In the genomic region with DNA sequence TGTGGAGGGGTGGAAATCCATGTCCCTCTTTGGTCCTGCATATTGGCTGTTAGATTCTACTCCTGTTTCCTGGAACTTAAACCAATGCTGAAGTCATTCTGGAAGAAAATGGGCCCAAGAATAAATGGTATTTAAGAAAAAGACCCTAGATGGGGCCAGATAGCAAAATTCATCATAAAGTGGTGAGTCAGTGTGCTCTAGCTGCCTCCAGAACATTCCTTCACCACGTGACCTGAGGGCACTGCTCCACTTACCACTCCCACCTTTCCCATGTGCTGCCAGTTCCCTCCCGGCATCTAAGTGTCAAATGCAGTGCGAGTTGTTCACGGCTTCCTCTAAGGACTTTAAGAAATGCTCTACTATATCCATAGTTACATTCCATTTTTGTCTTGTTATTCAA, we compare ENCODE assay signal across 10 cellular contexts. TPM values are rescaled to one million over a fixed set of nuclear protein-coding genes. Genes with fewer than 3 reads are reported as not detected.
A peak's percentile ranks its signal among the peaks of the same experiment; 100 is the strongest.
DNase-seq lines count a peak whose midpoint lies in the region; ATAC-seq lines count a peak whose summit lies in the region.
"Had no signal": no experiment of that assay in that cellular context is flagged by ENCODE, and none has a peak within 500 bp of the region (broad histone marks: within the 10 kb centered on the region; RNA-seq: fewer than 3 reads in every experiment).

No MANE protein-coding gene starts in this region.

- no peak for ATAC-seq in stimulated activated naive B cell treated with anti-CD40 and anti-IgM and Interleukin-4, amounts not matched to agents 10 μg/mL and 1 μg/mL and 100 μg/mL, for 72 hours (replicated peaks)
- no peak for ATAC-seq in GM18873 (IDR thresholded peaks at IDR 0.05; ENCODE audit: low FRiP score, unreplicated experiment)

- H3K4me3 Mint-ChIP-seq in activated naive CD4-positive, alpha-beta T cell treated with anti-CD3 and anti-CD28 coated beads, Interleukin-2, amount 10 ng/mL, durations not matched to agents 7 days and 5 days = no peak overlapping the region
- H3K4me3 Mint-ChIP-seq in activated CD4-positive, alpha-beta memory T cell treated with anti-CD3 and anti-CD28 coated beads for 36 hours = no peak overlapping the region
- peak overlapping the region in 1 of 2 donors; percentile 33 for H3K4me3 Mint-ChIP-seq in stimulated activated naive B cell treated with anti-CD40 and anti-IgM and Interleukin-4, amounts not matched to agents 10 μg/mL and 1 μg/mL and 100 μg/mL, for 72 hours

- intact Hi-C loops in activated CD4-positive, alpha-beta memory T cell treated with anti-CD3 and anti-CD28 coated beads for 36 hours (cut with micrococcal nuclease) = no loop called here

- DNase-seq in activated naive CD4-positive, alpha-beta T cell treated with anti-CD3 and anti-CD28 coated beads, Interleukin-2, amount 10 ng/mL, durations not matched to agents 7 days and 5 days = no peak
- DNase-seq in activated naive CD4-positive, alpha-beta T cell (lab: John Stamatoyannopoulos, UW) = no peak
- no peak for DNase-seq in activated CD4-positive, alpha-beta memory T cell treated with anti-CD3 and anti-CD28 coated beads for 36 hours
- peak; percentile 65 for DNase-seq in fibroblast of peridontal ligament (ENCODE audit: extremely low read depth)
- no peak for DNase-seq in stimulated activated naive B cell treated with anti-CD40 and anti-IgM and Interleukin-4, amounts not matched to agents 10 μg/mL and 1 μg/mL and 100 μg/mL, for 72 hours
- DNase-seq in mucosa of gallbladder (ENCODE audit: low spot score) = no peak
- DNase-seq in nucleus accumbens (lab: John Stamatoyannopoulos, UW) = no peak
- DNase-seq: amniotic stem cell, NCI-H1417 had no signal

- H3K36me3 Mint-ChIP-seq in activated naive CD4-positive, alpha-beta T cell treated with anti-CD3 and anti-CD28 coated beads, Interleukin-2, amount 10 ng/mL, durations not matched to agents 7 days and 5 days = peaks cover 59% of the 10 kb centered on the region
- H3K36me3 Mint-ChIP-seq in activated CD4-positive, alpha-beta memory T cell treated with anti-CD3 and anti-CD28 coated beads for 36 hours = peaks cover 46% of the 10 kb centered on the region
- peaks cover 52 to 67% of the 10 kb centered on the region in 2 donors for H3K36me3 Mint-ChIP-seq in stimulated activated naive B cell treated with anti-CD40 and anti-IgM and Interleukin-4, amounts not matched to agents 10 μg/mL and 1 μg/mL and 100 μg/mL, for 72 hours

- H3K9me3 Mint-ChIP-seq in activated naive CD4-positive, alpha-beta T cell treated with anti-CD3 and anti-CD28 coated beads, Interleukin-2, amount 10 ng/mL, durations not matched to agents 7 days and 5 days = no peaks in the 10 kb centered on the region
- no peaks in the 10 kb centered on the region for H3K9me3 Mint-ChIP-seq in activated CD4-positive, alpha-beta memory T cell treated with anti-CD3 and anti-CD28 coated beads for 36 hours
- H3K9me3 Mint-ChIP-seq in stimulated activated naive B cell treated with anti-CD40 and anti-IgM and Interleukin-4, amounts not matched to agents 10 μg/mL and 1 μg/mL and 100 μg/mL, for 72 hours = no peaks in the 10 kb centered on the region

- no peaks in the 10 kb centered on the region for H3K27me3 Mint-ChIP-seq in activated naive CD4-positive, alpha-beta T cell treated with anti-CD3 and anti-CD28 coated beads, Interleukin-2, amount 10 ng/mL, durations not matched to agents 7 days and 5 days
- no peaks in the 10 kb centered on the region for H3K27me3 Mint-ChIP-seq in activated CD4-positive, alpha-beta memory T cell treated with anti-CD3 and anti-CD28 coated beads for 36 hours
- H3K27me3 Mint-ChIP-seq in stimulated activated naive B cell treated with anti-CD40 and anti-IgM and Interleukin-4, amounts not matched to agents 10 μg/mL and 1 μg/mL and 100 μg/mL, for 72 hours = no peaks in the 10 kb centered on the region

- H3K27ac Mint-ChIP-seq in activated naive CD4-positive, alpha-beta T cell treated with anti-CD3 and anti-CD28 coated beads, Interleukin-2, amount 10 ng/mL, durations not matched to agents 7 days and 5 days = peak overlapping the region; percentile 73
- peak overlapping the region; percentile 82 for H3K27ac Mint-ChIP-seq in activated CD4-positive, alpha-beta memory T cell treated with anti-CD3 and anti-CD28 coated beads for 36 hours
- peak overlapping the region; percentile 91 for H3K27ac Mint-ChIP-seq in stimulated activated naive B cell treated with anti-CD40 and anti-IgM and Interleukin-4, amounts not matched to agents 10 μg/mL and 1 μg/mL and 100 μg/mL, for 72 hours

- peaks cover 51% of the 10 kb centered on the region for H3K4me1 Mint-ChIP-seq in activated naive CD4-positive, alpha-beta T cell treated with anti-CD3 and anti-CD28 coated beads, Interleukin-2, amount 10 ng/mL, durations not matched to agents 7 days and 5 days
- peaks cover 19% of the 10 kb centered on the region for H3K4me1 Mint-ChIP-seq in activated CD4-positive, alpha-beta memory T cell treated with anti-CD3 and anti-CD28 coated beads for 36 hours (ENCODE audit: low read depth)
- peaks cover 21 to 23% of the 10 kb centered on the region in 2 donors for H3K4me1 Mint-ChIP-seq in stimulated activated naive B cell treated with anti-CD40 and anti-IgM and Interleukin-4, amounts not matched to agents 10 μg/mL and 1 μg/mL and 100 μg/mL, for 72 hours

- POLR2A ChIA-PET in activated CD4-positive, alpha-beta memory T cell treated with anti-CD3 and anti-CD28 coated beads for 36 hours (lab: Charles Lee) = interaction anchor here (1.5 kb wide), 1 partner anchor 31 kb away, joined by 3 read pairs; a partner anchor contains a TSS

- CTCF ChIA-PET in activated naive CD4-positive, alpha-beta T cell treated with anti-CD3 and anti-CD28 coated beads, Interleukin-2, amount 10 ng/mL, durations not matched to agents 7 days and 5 days (lab: Charles Lee) = interaction anchor here (0.6 to 6.2 kb wide), 10 partner anchors 8 to 490 kb away, joined by 3 to 60 read pairs (median 4); no protein-coding TSS in a partner anchor
- CTCF ChIA-PET in activated CD4-positive, alpha-beta memory T cell treated with anti-CD3 and anti-CD28 coated beads for 36 hours (lab: Charles Lee) = interaction anchor here (0.6 to 2.4 kb wide), 4 partner anchors 14 to 93 kb away, joined by 3 to 9 read pairs (median 3); no protein-coding TSS in a partner anchor

RNA-seq across cellular contexts. Expression of a gene that starts 30.9 kb away (rescaled TPM):
- 100 to 1,000 TPM; 261 to 263 TPM for total RNA-seq in activated CD4-positive, alpha-beta memory T cell treated with anti-CD3 and anti-CD28 coated beads for 36 hours
- total RNA-seq in mucosa of gallbladder = 135 TPM

RNA-seq across cellular contexts. Expression of a gene that starts 34.2 kb away (rescaled TPM):
- 10 to 100 TPM; 94.7 to 97.5 TPM for total RNA-seq in activated CD4-positive, alpha-beta memory T cell treated with anti-CD3 and anti-CD28 coated beads for 36 hours
- 39.9 TPM for total RNA-seq in mucosa of gallbladder
